ENCODE assay signal across 36 cellular contexts in the genomic region with DNA sequence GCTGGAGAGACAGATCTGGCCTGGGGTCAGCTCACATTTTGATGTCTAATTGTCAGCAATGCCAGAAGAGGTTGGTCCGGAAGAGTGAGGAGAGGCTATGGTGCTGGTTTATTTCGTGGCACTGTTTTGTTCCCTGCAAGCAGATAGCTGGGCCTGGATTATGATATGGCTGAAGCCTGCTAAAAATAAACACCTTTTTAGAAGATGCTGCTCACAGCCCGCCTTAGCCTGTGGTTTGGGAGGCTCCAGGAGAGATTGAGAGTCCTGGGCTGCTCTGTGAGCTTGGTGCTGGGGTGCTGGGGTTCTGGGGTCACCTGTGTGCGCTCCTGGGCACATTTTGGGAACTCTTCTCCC. TPM values are rescaled to one million over a fixed set of nuclear protein-coding genes. Genes with fewer than 3 reads are reported as not detected.
"Had no signal": no experiment of that assay in that cellular context is flagged by ENCODE, and none has a peak within 500 bp of the region (broad histone marks: within the 10 kb centered on the region; RNA-seq: fewer than 3 reads in every experiment).

No MANE protein-coding gene starts in this region.

- H3K27ac ChIP-seq: adrenal gland, body of pancreas, colonic mucosa, epithelial cell of prostate, esophagus squamous epithelium, gastroesophageal sphincter had no signal

- ATAC-seq: activated CD4-positive, alpha-beta T cell treated with anti-CD3 and anti-CD28 coated beads for 36 hours; activated CD8-positive, alpha-beta memory T cell treated with anti-CD3 and anti-CD28 coated beads, Interleukin-2, amount 10 ng/mL, durations not matched to agents 7 days and 5 days; activated CD8-positive, alpha-beta T cell treated with anti-CD3 and anti-CD28 coated beads, Interleukin-2, amount 10 ng/mL, durations not matched to agents 7 days and 5 days; activated naive CD8-positive, alpha-beta T cell treated with anti-CD3 and anti-CD28 coated beads, Interleukin-2, amount 50 U/mL, for 24 hours; body of pancreas; gastroesophageal sphincter had no signal

- H3K4me3 ChIP-seq: adrenal gland, body of pancreas, colonic mucosa, esophagus squamous epithelium, gastroesophageal sphincter had no signal

- DNase-seq: activated CD4-positive, alpha-beta memory T cell treated with anti-CD3 and anti-CD28 coated beads for 36 hours; activated CD4-positive, alpha-beta T cell treated with anti-CD3 and anti-CD28 coated beads for 36 hours; activated CD4-positive, alpha-beta T cell treated with anti-CD3 and anti-CD28 coated beads, Interleukin-2, amount 10 ng/mL, durations not matched to agents 24 days and 14 days; activated CD4-positive, CD25-positive, alpha-beta regulatory T cell; activated CD4-positive, CD25-positive, alpha-beta regulatory T cell treated with anti-CD3 and anti-CD28 coated beads, Interleukin-2, amount 50 U/mL, for 72 hours; activated CD8-positive, alpha-beta memory T cell treated with anti-CD3 and anti-CD28 coated beads, Interleukin-2, amount 10 ng/mL, durations not matched to agents 7 days and 5 days; activated CD8-positive, alpha-beta memory T cell treated with anti-CD3 and anti-CD28 coated beads, Interleukin-2, amount 50 U/mL, for 4 hours; activated CD8-positive, alpha-beta T cell treated with anti-CD3 and anti-CD28 coated beads, Interleukin-2, amount 10 ng/mL, durations not matched to agents 7 days and 5 days; activated effector memory CD4-positive, alpha-beta T cell treated with anti-CD3 and anti-CD28 coated beads, Interleukin-2, amount 50 U/mL, for 16 hours; activated naive CD4-positive, alpha-beta T cell treated with anti-CD3 and anti-CD28 coated beads for 36 hours; activated naive CD8-positive, alpha-beta T cell treated with anti-CD3 and anti-CD28 coated beads for 36 hours; activated naive CD8-positive, alpha-beta T cell treated with anti-CD3 and anti-CD28 coated beads, Interleukin-2, amount 50 U/mL, for 24 hours; activated T-cell treated with anti-CD3 and anti-CD28 coated beads, Interleukin-2, amount 50 U/mL, for 1 hour; activated T-cell treated with anti-CD3 and anti-CD28 coated beads, Interleukin-2, amount 50 U/mL, for 48 hours; adrenal gland; amygdala; aorta; body of pancreas; central memory CD4-positive, alpha-beta T cell; cerebellar nuclear complex; colonic mucosa; effector CD8-positive, alpha-beta T cell; esophagus squamous epithelium; foreskin melanocyte; T-helper 2 cell had no signal

- H3K36me3 ChIP-seq: adrenal gland, colonic mucosa, esophagus squamous epithelium, gastroesophageal sphincter had no signal

- H3K9me3 ChIP-seq: adrenal gland, body of pancreas, colonic mucosa, esophagus squamous epithelium, gastroesophageal sphincter had no signal

- H3K4me1 ChIP-seq: adrenal gland, body of pancreas, colonic mucosa, esophagus squamous epithelium, gastroesophageal sphincter had no signal

RNA-seq across cellular contexts. Expression of a gene that starts 29.6 kb away (rescaled TPM):
- total RNA-seq: activated CD4-positive, alpha-beta memory T cell treated with anti-CD3 and anti-CD28 coated beads for 36 hours; activated CD4-positive, alpha-beta T cell treated with anti-CD3 and anti-CD28 coated beads for 36 hours; activated CD4-positive, alpha-beta T cell treated with anti-CD3 and anti-CD28 coated beads, Interleukin-2, amount 10 ng/mL, durations not matched to agents 24 days and 14 days; activated CD8-positive, alpha-beta memory T cell treated with anti-CD3 and anti-CD28 coated beads for 36 hours; activated CD8-positive, alpha-beta memory T cell treated with anti-CD3 and anti-CD28 coated beads, Interleukin-2, amount 10 ng/mL, durations not matched to agents 7 days and 5 days; activated CD8-positive, alpha-beta T cell treated with anti-CD3 and anti-CD28 coated beads, Interleukin-2, amount 10 ng/mL, durations not matched to agents 7 days and 5 days; activated naive CD4-positive, alpha-beta T cell treated with anti-CD3 and anti-CD28 coated beads for 36 hours; activated naive CD8-positive, alpha-beta T cell treated with anti-CD3 and anti-CD28 coated beads for 36 hours; activated T-helper 1 cell treated with anti-CD3 and anti-CD28 coated beads, Interleukin-12 subunit alpha, Interleukin-12 subunit beta, Interleukin-2, Interleukin-4 antibody, amounts not matched to agents 30 ng/mL and 10 ng/mL and 1 ng/mL, durations not matched to agents 14 hours and 24 hours and 36 hours; activated T-helper 2 cell treated with anti-CD3 and anti-CD28 coated beads, Interferon-gamma antibody, Interleukin-2, Interleukin-4, amounts not matched to agents 10 μg/mL and 5 μg/mL and 100 μg/mL, durations not matched to agents 14 hours and 24 hours and 36 hours; adrenal gland; body of pancreas; colonic mucosa; dermis microvascular lymphatic vessel endothelial cell; endothelial cell of umbilical vein; esophagus squamous epithelium; fibroblast of lung; fibroblast of villous mesenchyme; glomerular endothelial cell; T-helper 1 cell treated with Interleukin-12 subunit alpha and Interleukin-12 subunit beta and Interleukin-4 antibody, amounts not matched to agents 30 ng/mL and 1 ng/mL, for 36 hours had no signal
- polyA plus RNA-seq: endothelial cell of umbilical vein, fibroblast of lung had no signal
